ENCODE assay signal across 8 cellular contexts in genomic region chr1:89615676-89616598, GRCh38. TPM values are rescaled to one million over a fixed set of nuclear protein-coding genes. Genes with fewer than 3 reads are reported as not detected.
A peak's percentile ranks its signal among the peaks of the same experiment; 100 is the strongest.
DNase-seq lines count a peak whose midpoint lies in the region; TF ChIP-seq lines count a peak whose summit lies in the region.

No MANE protein-coding gene starts in this region.

- peak overlapping the region; percentile 67 for H3K27ac ChIP-seq in suprapubic skin

- no peaks in the 10 kb centered on the region for H3K9me3 ChIP-seq in suprapubic skin
- H3K9me3 ChIP-seq in MG63: no peaks in the 10 kb centered on the region

- POLR2A ChIA-PET in activated CD4-positive, alpha-beta memory T cell treated with anti-CD3 and anti-CD28 coated beads for 36 hours (lab: Charles Lee): interaction anchor here (1.4 kb wide), 1 partner anchor 12 kb away, joined by 4 read pairs; no protein-coding TSS in a partner anchor
- POLR2A ChIA-PET in activated CD4-positive, alpha-beta memory T cell treated with anti-CD3 and anti-CD28 coated beads, Interleukin-2, amount 10 ng/mL, durations not matched to agents 7 days and 5 days (lab: Charles Lee): interaction anchor here (1.1 to 24.5 kb wide), 4 partner anchors 9 to 416 kb away, joined by 3 to 828 read pairs (median 10); no protein-coding TSS in a partner anchor

- peaks cover 19% of the 10 kb centered on the region for H3K4me1 ChIP-seq in suprapubic skin

- H3K36me3 ChIP-seq in suprapubic skin: no peaks in the 10 kb centered on the region
- no peaks in the 10 kb centered on the region for H3K36me3 ChIP-seq in MG63

- TF ChIP-seq CTCF in fibroblast of villous mesenchyme (IDR thresholded peaks at IDR 0.05; ENCODE audit: insufficient read depth, low read depth, low read length) (peak; percentile 51), suprapubic skin (IDR thresholded peaks at IDR 0.05) (no peak)

- H3K4me3 ChIP-seq in fibroblast of villous mesenchyme (ENCODE audit: low read depth, low read length) (no peak overlapping the region), suprapubic skin (no peak overlapping the region), MG63 (no peak overlapping the region)

- peaks cover 31% of the 10 kb centered on the region for H3K36me3 Mint-ChIP-seq in activated CD4-positive, alpha-beta memory T cell treated with anti-CD3 and anti-CD28 coated beads for 36 hours
- H3K36me3 Mint-ChIP-seq in activated CD4-positive, alpha-beta memory T cell treated with anti-CD3 and anti-CD28 coated beads, Interleukin-2, amount 10 ng/mL, durations not matched to agents 7 days and 5 days (ENCODE audit: low read depth): peaks cover 59% of the 10 kb centered on the region

- peaks cover 22% of the 10 kb centered on the region for H3K9me3 Mint-ChIP-seq in activated CD4-positive, alpha-beta memory T cell treated with anti-CD3 and anti-CD28 coated beads for 36 hours
- H3K9me3 Mint-ChIP-seq in activated CD4-positive, alpha-beta memory T cell treated with anti-CD3 and anti-CD28 coated beads, Interleukin-2, amount 10 ng/mL, durations not matched to agents 7 days and 5 days: peaks cover 19% of the 10 kb centered on the region

- no peak overlapping the region for H3K27ac Mint-ChIP-seq in activated CD4-positive, alpha-beta memory T cell treated with anti-CD3 and anti-CD28 coated beads for 36 hours
- no peak overlapping the region for H3K27ac Mint-ChIP-seq in activated CD4-positive, alpha-beta memory T cell treated with anti-CD3 and anti-CD28 coated beads, Interleukin-2, amount 10 ng/mL, durations not matched to agents 7 days and 5 days

- no peak for TF ChIP-seq POLR2A in suprapubic skin (IDR thresholded peaks at IDR 0.05)

- intact Hi-C loops in activated CD4-positive, alpha-beta memory T cell treated with anti-CD3 and anti-CD28 coated beads for 36 hours (cut with micrococcal nuclease): no loop called here

- H3K4me1 Mint-ChIP-seq in activated CD4-positive, alpha-beta memory T cell treated with anti-CD3 and anti-CD28 coated beads for 36 hours (ENCODE audit: low read depth): peaks cover 82% of the 10 kb centered on the region
- peaks cover 83% of the 10 kb centered on the region for H3K4me1 Mint-ChIP-seq in activated CD4-positive, alpha-beta memory T cell treated with anti-CD3 and anti-CD28 coated beads, Interleukin-2, amount 10 ng/mL, durations not matched to agents 7 days and 5 days

- DNase-seq in activated CD4-positive, alpha-beta memory T cell treated with anti-CD3 and anti-CD28 coated beads for 36 hours: peak; percentile 33
- DNase-seq in activated CD4-positive, alpha-beta memory T cell treated with anti-CD3 and anti-CD28 coated beads, Interleukin-2, amount 10 ng/mL, durations not matched to agents 7 days and 5 days: no peak
- DNase-seq in RPMI7951 (ENCODE audit: low read depth) (peak; percentile 31), fibroblast of villous mesenchyme (ENCODE audit: low read depth) (no peak), suprapubic skin (ENCODE audit: low spot score in 2 of 2) (no peak), NCI-H2171 treated with DMSO at 0.1 percent for 48 hours (lab: John Stamatoyannopoulos, UW) (no peak), NCI-H2227 treated with DMSO at 0.1 percent for 48 hours (lab: John Stamatoyannopoulos, UW) (no peak), MG63 (no peak)

- no peaks in the 10 kb centered on the region for H3K27me3 Mint-ChIP-seq in activated CD4-positive, alpha-beta memory T cell treated with anti-CD3 and anti-CD28 coated beads for 36 hours
- no peaks in the 10 kb centered on the region for H3K27me3 Mint-ChIP-seq in activated CD4-positive, alpha-beta memory T cell treated with anti-CD3 and anti-CD28 coated beads, Interleukin-2, amount 10 ng/mL, durations not matched to agents 7 days and 5 days

- WGBS in suprapubic skin: 28% methylated on average over 2 of the region's 3 CpGs

- TF ChIP-seq EP300 in suprapubic skin (IDR thresholded peaks at IDR 0.05): no peak

- H3K27me3 ChIP-seq in suprapubic skin (no peaks in the 10 kb centered on the region), MG63 (no peaks in the 10 kb centered on the region; the same call in 1 of the 2 replicates)

- no peak overlapping the region for H3K4me3 Mint-ChIP-seq in activated CD4-positive, alpha-beta memory T cell treated with anti-CD3 and anti-CD28 coated beads for 36 hours
- no peak overlapping the region for H3K4me3 Mint-ChIP-seq in activated CD4-positive, alpha-beta memory T cell treated with anti-CD3 and anti-CD28 coated beads, Interleukin-2, amount 10 ng/mL, durations not matched to agents 7 days and 5 days

- CTCF ChIA-PET in activated CD4-positive, alpha-beta memory T cell treated with anti-CD3 and anti-CD28 coated beads for 36 hours (lab: Charles Lee): interaction anchor here (0.6 to 4.2 kb wide), 12 partner anchors 11 to 372 kb away, joined by 3 to 20 read pairs (median 3); no protein-coding TSS in a partner anchor
- CTCF ChIA-PET in activated CD4-positive, alpha-beta memory T cell treated with anti-CD3 and anti-CD28 coated beads, Interleukin-2, amount 10 ng/mL, durations not matched to agents 7 days and 5 days (lab: Charles Lee): interaction anchor here (0.6 to 4.5 kb wide), 5 partner anchors 11 to 38 kb away, joined by 3 to 57 read pairs (median 4); partner anchors contain the start of gene LRRC8C

RNA-seq across cellular contexts. Expression of gene LRRC8C, which starts 17.0 kb away (rescaled TPM):
- total RNA-seq in activated CD4-positive, alpha-beta memory T cell treated with anti-CD3 and anti-CD28 coated beads for 36 hours: 10 to 100 TPM; 36.4 to 40.4 TPM
- 10 to 100 TPM; 52.5 to 55.6 TPM for total RNA-seq in activated CD4-positive, alpha-beta memory T cell treated with anti-CD3 and anti-CD28 coated beads, Interleukin-2, amount 10 ng/mL, durations not matched to agents 7 days and 5 days
- 6.4 and 8.7 TPM in 2 replicates for total RNA-seq in RPMI7951 (2014; rRNA removed; shearing (Covaris generic))
- 9.3 and 10.8 TPM in 2 replicates for total RNA-seq in fibroblast of villous mesenchyme
- 10 to 100 TPM in 1 of 4 donors, 1 to 10 TPM in 3; 6.2 to 10.4 (median 9.1) TPM for total RNA-seq in suprapubic skin
- 0.05 and 0.43 TPM in 2 replicates for total RNA-seq in MG63 (2014; rRNA removed; shearing (Covaris generic); ENCODE audit: low replicate concordance)

Comparison
In these comparisons a context has a peak if more than half of its experiments do, and no peak if none do; other contexts are left out.
1. DNase-seq: peak in activated CD4-positive, alpha-beta memory T cell treated with anti-CD3 and anti-CD28 coated beads for 36 hours (single experiment) and RPMI7951 (single experiment); none in activated CD4-positive, alpha-beta memory T cell treated with anti-CD3 and anti-CD28 coated beads, Interleukin-2, amount 10 ng/mL, durations not matched to agents 7 days and 5 days (single experiment), fibroblast of villous mesenchyme (single experiment), suprapubic skin (0 of 2), NCI-H2171 treated with DMSO at 0.1 percent for 48 hours (single experiment), NCI-H2227 treated with DMSO at 0.1 percent for 48 hours (single experiment) and MG63 (single experiment).